ENCODE assay signal across 1 cellular context in genomic region chr15:52678468-52679231, GRCh38.
A peak's percentile ranks its signal among the peaks of the same experiment; 100 is the strongest.
TF ChIP-seq lines count a peak whose summit lies in the region.

No MANE protein-coding gene starts in this region.

TF ChIP-seq in HepG2, 621 proteins besides CTCF, POLR2A, EP300 and RAD21 (continued from another document and continues in another):
- TF ChIP-seq ETV5 (CRISPR knock-in tag; IDR thresholded peaks at IDR 0.05; ENCODE audit: borderline replicate concordance) (no peak), FOXA3 (CRISPR knock-in tag; IDR thresholded peaks at IDR 0.05) (peak; percentile 51; the same call in 1 of the 2 replicates), ARID2 (CRISPR knock-in tag; IDR thresholded peaks at IDR 0.05; ENCODE audit: borderline replicate concordance) (peak; percentile 82), ZNF468 (CRISPR knock-in tag; IDR thresholded peaks at IDR 0.05) (0 out of 2 replicates have a peak, but pooled peaks have one; percentile 67), ZMYM4 (CRISPR knock-in tag; IDR thresholded peaks at IDR 0.05) (peak; percentile 64; the same call in 1 of the 2 replicates), FOXJ3 (CRISPR knock-in tag; IDR thresholded peaks at IDR 0.05; ENCODE audit: borderline replicate concordance) (peak; percentile 37; the same call in 1 of the 2 replicates), PREB (CRISPR knock-in tag; IDR thresholded peaks at IDR 0.05) (no peak), REL (CRISPR knock-in tag; conservative IDR thresholded peaks at IDR 0.05) (peak; percentile 54; the same call in 1 of the 2 replicates), ZNF749 (CRISPR knock-in tag; IDR thresholded peaks at IDR 0.05; ENCODE audit: borderline replicate concordance) (peak; percentile 81; the same call in 1 of the 2 replicates), ZNF235 (CRISPR knock-in tag; IDR thresholded peaks at IDR 0.05; ENCODE audit: borderline replicate concordance) (no peak), ZNF296 (CRISPR knock-in tag; conservative IDR thresholded peaks at IDR 0.05) (0 out of 2 replicates have a peak, but pooled peaks have one; percentile 26), LCORL (IDR thresholded peaks at IDR 0.05) (no peak), LCORL (CRISPR knock-in tag; IDR thresholded peaks at IDR 0.05) (peak; percentile 93), ELF1 (CRISPR knock-in tag; IDR thresholded peaks at IDR 0.05) (0 out of 2 replicates have a peak, but pooled peaks have one; percentile 63), FOXK1 (CRISPR knock-in tag; IDR thresholded peaks at IDR 0.05; ENCODE audit: borderline replicate concordance, low read depth) (0 out of 2 replicates have a peak, but pooled peaks have one; percentile 20), SKI (IDR thresholded peaks at IDR 0.05; ENCODE audit: partially characterized antibody) (peak; percentile 70), ZNF34 (CRISPR knock-in tag; IDR thresholded peaks at IDR 0.05; ENCODE audit: borderline replicate concordance) (0 out of 2 replicates have a peak, but pooled peaks have one; percentile 24), XRCC5 (optimal IDR thresholded peaks at IDR 0.05; ENCODE audit: low read length) (peak; percentile 16), MXD1 (CRISPR knock-in tag; IDR thresholded peaks at IDR 0.05) (0 out of 2 replicates have a peak, but pooled peaks have one; percentile 3), ZNF768 (CRISPR knock-in tag; IDR thresholded peaks at IDR 0.05) (peak; percentile 14; the same call in 1 of the 2 replicates), SALL2 (CRISPR knock-in tag; IDR thresholded peaks at IDR 0.05) (peak; percentile 47; the same call in 1 of the 2 replicates), KDM2A (CRISPR knock-in tag; IDR thresholded peaks at IDR 0.05; ENCODE audit: borderline replicate concordance, low read depth) (peak; percentile 6), NCOR1 (IDR thresholded peaks at IDR 0.05; ENCODE audit: borderline replicate concordance, low read length) (no peak), AGO2 (optimal IDR thresholded peaks at IDR 0.05; ENCODE audit: low read depth, low read length) (peak; percentile 60), HNF4A (CRISPR knock-in tag; IDR thresholded peaks at IDR 0.05) (peak; percentile 28; the same call in 1 of the 2 replicates), ZNF724P (CRISPR knock-in tag; IDR thresholded peaks at IDR 0.05; ENCODE audit: borderline replicate concordance) (peak; percentile 50; the same call in 1 of the 2 replicates), HES4 (CRISPR knock-in tag; IDR thresholded peaks at IDR 0.05; ENCODE audit: borderline replicate concordance) (no peak), NR2C2 (CRISPR knock-in tag; IDR thresholded peaks at IDR 0.05; ENCODE audit: borderline replicate concordance) (peak; percentile 61; the same call in 1 of the 2 replicates), KDM5B (CRISPR knock-in tag; IDR thresholded peaks at IDR 0.05; ENCODE audit: borderline replicate concordance) (0 out of 2 replicates have a peak, but pooled peaks have one; percentile 18), PAXIP1 (CRISPR knock-in tag; conservative IDR thresholded peaks at IDR 0.05) (peak; percentile 60), ZGPAT (CRISPR knock-in tag; IDR thresholded peaks at IDR 0.05) (peak; percentile 20), ZBED4 (CRISPR knock-in tag; IDR thresholded peaks at IDR 0.05; ENCODE audit: borderline replicate concordance) (no peak), HOXD1 (CRISPR knock-in tag; IDR thresholded peaks at IDR 0.05) (peak; percentile 80; the same call in 1 of the 2 replicates), ZNF556 (CRISPR knock-in tag; IDR thresholded peaks at IDR 0.05; ENCODE audit: borderline replicate concordance) (no peak), ERF (CRISPR knock-in tag; IDR thresholded peaks at IDR 0.05) (no peak)
- TF ChIP-seq, protein P1, sequence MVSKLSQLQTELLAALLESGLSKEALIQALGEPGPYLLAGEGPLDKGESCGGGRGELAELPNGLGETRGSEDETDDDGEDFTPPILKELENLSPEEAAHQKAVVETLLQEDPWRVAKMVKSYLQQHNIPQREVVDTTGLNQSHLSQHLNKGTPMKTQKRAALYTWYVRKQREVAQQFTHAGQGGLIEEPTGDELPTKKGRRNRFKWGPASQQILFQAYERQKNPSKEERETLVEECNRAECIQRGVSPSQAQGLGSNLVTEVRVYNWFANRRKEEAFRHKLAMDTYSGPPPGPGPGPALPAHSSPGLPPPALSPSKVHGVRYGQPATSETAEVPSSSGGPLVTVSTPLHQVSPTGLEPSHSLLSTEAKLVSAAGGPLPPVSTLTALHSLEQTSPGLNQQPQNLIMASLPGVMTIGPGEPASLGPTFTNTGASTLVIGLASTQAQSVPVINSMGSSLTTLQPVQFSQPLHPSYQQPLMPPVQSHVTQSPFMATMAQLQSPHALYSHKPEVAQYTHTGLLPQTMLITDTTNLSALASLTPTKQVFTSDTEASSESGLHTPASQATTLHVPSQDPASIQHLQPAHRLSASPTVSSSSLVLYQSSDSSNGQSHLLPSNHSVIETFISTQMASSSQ (IDR thresholded peaks at IDR 0.05; ENCODE audit: low read depth), result no peak
- TF ChIP-seq, protein P1 (CRISPR knock-in tag; IDR thresholded peaks at IDR 0.05; ENCODE audit: borderline replicate concordance), result 0 out of 2 replicates have a peak, but pooled peaks have one; percentile 16
- TF ChIP-seq, protein P2, sequence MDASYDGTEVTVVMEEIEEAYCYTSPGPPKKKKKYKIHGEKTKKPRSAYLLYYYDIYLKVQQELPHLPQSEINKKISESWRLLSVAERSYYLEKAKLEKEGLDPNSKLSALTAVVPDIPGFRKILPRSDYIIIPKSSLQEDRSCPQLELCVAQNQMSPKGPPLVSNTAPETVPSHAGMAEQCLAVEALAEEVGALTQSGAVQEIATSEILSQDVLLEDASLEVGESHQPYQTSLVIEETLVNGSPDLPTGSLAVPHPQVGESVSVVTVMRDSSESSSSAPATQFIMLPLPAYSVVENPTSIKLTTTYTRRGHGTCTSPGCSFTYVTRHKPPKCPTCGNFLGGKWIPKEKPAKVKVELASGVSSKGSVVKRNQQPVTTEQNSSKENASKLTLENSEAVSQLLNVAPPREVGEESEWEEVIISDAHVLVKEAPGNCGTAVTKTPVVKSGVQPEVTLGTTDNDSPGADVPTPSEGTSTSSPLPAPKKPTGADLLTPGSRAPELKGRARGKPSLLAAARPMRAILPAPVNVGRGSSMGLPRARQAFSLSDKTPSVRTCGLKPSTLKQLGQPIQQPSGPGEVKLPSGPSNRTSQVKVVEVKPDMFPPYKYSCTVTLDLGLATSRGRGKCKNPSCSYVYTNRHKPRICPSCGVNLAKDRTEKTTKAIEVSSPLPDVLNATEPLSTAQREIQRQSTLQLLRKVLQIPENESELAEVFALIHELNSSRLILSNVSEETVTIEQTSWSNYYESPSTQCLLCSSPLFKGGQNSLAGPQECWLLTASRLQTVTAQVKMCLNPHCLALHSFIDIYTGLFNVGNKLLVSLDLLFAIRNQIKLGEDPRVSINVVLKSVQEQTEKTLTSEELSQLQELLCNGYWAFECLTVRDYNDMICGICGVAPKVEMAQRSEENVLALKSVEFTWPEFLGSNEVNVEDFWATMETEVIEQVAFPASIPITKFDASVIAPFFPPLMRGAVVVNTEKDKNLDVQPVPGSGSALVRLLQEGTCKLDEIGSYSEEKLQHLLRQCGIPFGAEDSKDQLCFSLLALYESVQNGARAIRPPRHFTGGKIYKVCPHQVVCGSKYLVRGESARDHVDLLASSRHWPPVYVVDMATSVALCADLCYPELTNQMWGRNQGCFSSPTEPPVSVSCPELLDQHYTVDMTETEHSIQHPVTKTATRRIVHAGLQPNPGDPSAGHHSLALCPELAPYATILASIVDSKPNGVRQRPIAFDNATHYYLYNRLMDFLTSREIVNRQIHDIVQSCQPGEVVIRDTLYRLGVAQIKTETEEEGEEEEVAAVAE (CRISPR knock-in tag; IDR thresholded peaks at IDR 0.05; ENCODE audit: borderline replicate concordance), result 0 out of 2 replicates have a peak, but pooled peaks have one; percentile 3
- TF ChIP-seq, protein P3, sequence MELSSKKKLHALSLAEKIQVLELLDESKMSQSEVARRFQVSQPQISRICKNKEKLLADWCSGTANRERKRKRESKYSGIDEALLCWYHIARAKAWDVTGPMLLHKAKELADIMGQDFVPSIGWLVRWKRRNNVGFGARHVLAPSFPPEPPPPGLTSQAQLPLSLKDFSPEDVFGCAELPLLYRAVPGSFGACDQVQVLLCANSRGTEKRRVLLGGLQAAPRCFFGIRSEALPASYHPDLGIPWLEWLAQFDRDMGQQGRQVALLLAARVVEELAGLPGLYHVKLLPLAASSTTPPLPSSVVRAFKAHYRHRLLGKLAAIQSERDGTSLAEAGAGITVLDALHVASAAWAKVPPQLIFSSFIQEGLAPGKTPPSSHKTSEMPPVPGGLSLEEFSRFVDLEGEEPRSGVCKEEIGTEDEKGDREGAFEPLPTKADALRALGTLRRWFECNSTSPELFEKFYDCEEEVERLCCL (CRISPR knock-in tag; IDR thresholded peaks at IDR 0.05; ENCODE audit: borderline replicate concordance), result peak; percentile 17; the same call in 1 of the 2 replicates
